In genomic region chr7:105423987-105424386, GRCh38 we compare ENCODE assay signal across 6 cellular contexts.
"Had no signal": no experiment of that assay in that cellular context is flagged by ENCODE, and none has a peak within 500 bp of the region (broad histone marks: within the 10 kb centered on the region; RNA-seq: fewer than 3 reads in every experiment).

No MANE protein-coding gene starts in this region.

- FAIRE-seq: HTR-8/SVneo had no signal

- DNase-seq: GM23248, GOT3, H7, KG1 had no signal

- H3K4me3 ChIP-seq: GM23248, HAP-1 had no signal

- H3K27ac ChIP-seq: GM23248 had no signal

- H3K9me3 ChIP-seq: HAP-1 had no signal

- H3K36me3 ChIP-seq: HAP-1 had no signal

- H3K9ac ChIP-seq: GM23248 had no signal
